In genomic region chr1:244296447-244296846, GRCh38 we compare ENCODE assay signal across 22 cellular contexts.
DNase-seq lines count a peak whose midpoint lies in the region; ATAC-seq, FAIRE-seq and TF ChIP-seq lines count a peak whose summit lies in the region.
"Had no signal": no experiment of that assay in that cellular context is flagged by ENCODE, and none has a peak within 500 bp of the region (broad histone marks: within the 10 kb centered on the region; RNA-seq: fewer than 3 reads in every experiment).

No MANE protein-coding gene starts in this region.

- no peak overlapping the region for H3K4me3 ChIP-seq in K562
- H3K4me3 ChIP-seq: esophagus squamous epithelium, GM12878, GM23248, left ventricle myocardium inferior had no signal

- no peak for TF ChIP-seq RAD21 in K562 (CRISPR knock-in tag; conservative IDR thresholded peaks at IDR 0.05 in 1 of 2, IDR thresholded peaks at IDR 0.05 in 1 of 2)

- no peaks in the 10 kb centered on the region for H3K27me3 Mint-ChIP-seq in natural killer cell (ENCODE audit: low read depth in 2 of 2)
- no peaks in the 10 kb centered on the region for H3K27me3 Mint-ChIP-seq in natural killer cell treated with Interleukin-12 subunit alpha and Interleukin-12 subunit beta and Interleukin-15 and Interleukin-18, amount 100 ng/mL, for 72 hours
- H3K27me3 Mint-ChIP-seq: activated T-cell treated with anti-CD3 and anti-CD28 coated beads, Interleukin-2, amount 50 U/mL, for 24 hours had no signal

- no peaks in the 10 kb centered on the region for H4K20me1 ChIP-seq in K562 (replicated peaks; ENCODE audit: control insufficient read depth, insufficient read depth, low read length)

- peaks cover 21 to 34% of the 10 kb centered on the region in 2 donors for H3K4me1 Mint-ChIP-seq in natural killer cell
- H3K4me1 Mint-ChIP-seq in natural killer cell treated with Interleukin-12 subunit alpha and Interleukin-12 subunit beta and Interleukin-15 and Interleukin-18, amount 100 ng/mL, for 72 hours (ENCODE audit: low read depth in 2 of 2): peaks cover 18 to 45% of the 10 kb centered on the region in 2 donors

- no peak for TF ChIP-seq POLR2A in K562 (conservative IDR thresholded peaks at IDR 0.05)

- no peak overlapping the region for H3K27ac Mint-ChIP-seq in natural killer cell
- H3K27ac Mint-ChIP-seq in natural killer cell treated with Interleukin-12 subunit alpha and Interleukin-12 subunit beta and Interleukin-15 and Interleukin-18, amount 100 ng/mL, for 72 hours: peak overlapping the region in 1 of 2 donors; percentile 20
- H3K27ac Mint-ChIP-seq: activated CD8-positive, alpha-beta T cell treated with anti-CD3 and anti-CD28 coated beads, Interleukin-2, amount 10 ng/mL, durations not matched to agents 7 days and 5 days; activated naive CD4-positive, alpha-beta T cell treated with anti-CD3 and anti-CD28 coated beads for 36 hours; activated T-cell treated with anti-CD3 and anti-CD28 coated beads, Interleukin-2, amount 50 U/mL, for 24 hours had no signal

- no peaks in the 10 kb centered on the region for H3K36me3 Mint-ChIP-seq in natural killer cell
- H3K36me3 Mint-ChIP-seq in natural killer cell treated with Interleukin-12 subunit alpha and Interleukin-12 subunit beta and Interleukin-15 and Interleukin-18, amount 100 ng/mL, for 72 hours: no peaks in the 10 kb centered on the region

- no TSS peak for BruUV-seq in K562 (replicated peaks; lab: Mats Ljungman, UMichigan)

- POLR2A ChIA-PET in K562 (lab: Yijun Ruan, JAX): no interaction called here

- in situ Hi-C loops in K562 (cut with MboI): no loop called here

- H3K27ac ChIP-seq in K562 (ENCODE audit: extremely low read depth, low read depth, low read length): no peak overlapping the region
- H3K27ac ChIP-seq: C4-2B, esophagus squamous epithelium, GM23248, left ventricle myocardium inferior had no signal

- H3K36me3 ChIP-seq in K562 (ENCODE audit: control insufficient read depth, insufficient read depth, low read length): no peaks in the 10 kb centered on the region
- H3K36me3 ChIP-seq: esophagus squamous epithelium, left ventricle myocardium inferior had no signal

- H3K4me1 ChIP-seq in K562 (replicated peaks in 1 of 2; ENCODE audit: control insufficient read depth in 2 of 2, insufficient read depth in 2 of 2, low read length in 2 of 2): peaks cover 11 to 16% of the 10 kb centered on the region in 2 experiments

- 8% methylated on average over 6 of the region's 6 CpGs for WGBS in K562 (ENCODE audit: insufficient coverage, low coverage, missing lambda C conversion rate)

- H3K9me3 ChIP-seq in K562 (replicated peaks; ENCODE audit: control insufficient read depth, insufficient read depth, low read depth, low read length): no peaks in the 10 kb centered on the region
- H3K9me3 ChIP-seq: esophagus squamous epithelium, left ventricle myocardium inferior had no signal

- no peak for TF ChIP-seq CTCF in natural killer cell (IDR thresholded peaks at IDR 0.05)
- no peak for TF ChIP-seq CTCF in K562 (IDR thresholded peaks at IDR 0.05 in 2 of 3, conservative IDR thresholded peaks at IDR 0.05 in 1 of 3; ENCODE audit: insufficient read depth in 2 of 3, low read depth in 1 of 3, low read length in 3 of 3)
- TF ChIP-seq CTCF in GM20000 (IDR thresholded peaks at IDR 0.05; ENCODE audit: extremely low read depth, missing control alignments): no peak

- no peak for DNase-seq in natural killer cell
- no peak for DNase-seq in natural killer cell treated with Interleukin-12 subunit alpha and Interleukin-12 subunit beta and Interleukin-15 and Interleukin-18, amount 100 ng/mL, for 72 hours (ENCODE audit: low spot score)
- peak in 1 of 4 experiments; percentile 50 for DNase-seq in K562 (ENCODE audit: extremely low read depth in 1 of 4, low spot score in 3 of 4)
- DNase-seq in hippocampal formation (lab: John Stamatoyannopoulos, UW): peak; percentile 31 to 46
- no peak for DNase-seq in frontal cortex (ENCODE audit: low spot score in 2 of 2)
- no peak for DNase-seq in NOMO-1 treated with DMSO at 0.1 percent for 48 hours (lab: John Stamatoyannopoulos, UW; ENCODE audit: unreplicated experiment)
- no peak for DNase-seq in EL
- DNase-seq in GM20000 (ENCODE audit: low spot score): no peak
- DNase-seq: activated CD4-positive, CD25-positive, alpha-beta regulatory T cell treated with anti-CD3 and anti-CD28 coated beads, Interleukin-2, amount 50 U/mL, for 72 hours; activated CD8-positive, alpha-beta T cell treated with anti-CD3 and anti-CD28 coated beads, Interleukin-2, amount 10 ng/mL, durations not matched to agents 7 days and 5 days; activated naive CD4-positive, alpha-beta T cell treated with anti-CD3 and anti-CD28 coated beads for 36 hours; activated T-cell treated with anti-CD3 and anti-CD28 coated beads, Interleukin-2, amount 50 U/mL, for 24 hours; effector memory CD4-positive, alpha-beta T cell; esophagus squamous epithelium; glutamatergic neuron; GM23248; left ventricle myocardium inferior; NCI-H1694; right cardiac atrium had no signal

- no peak overlapping the region; a peak in 1 of 4 replicates for H3K9ac ChIP-seq in K562 (ENCODE audit: insufficient read depth in 1 of 2, low read depth in 2 of 2, low read length in 2 of 2)
- H3K9ac ChIP-seq: GM23248 had no signal

- peaks cover 10 to 16% of the 10 kb centered on the region in 2 experiments for H3K27me3 ChIP-seq in K562 (ENCODE audit: control insufficient read depth in 2 of 2, insufficient read depth in 2 of 2, low read length in 2 of 2)
- H3K27me3 ChIP-seq: esophagus squamous epithelium had no signal

- CTCF ChIA-PET in K562 (lab: Yijun Ruan, JAX; ENCODE audit: low intra/inter-chr PET ratio): no interaction called here

- TF ChIP-seq EP300 in K562 (IDR thresholded peaks at IDR 0.05; ENCODE audit: low read length): no peak

- H3K9me1 ChIP-seq in K562 (ENCODE audit: control insufficient read depth, insufficient read depth, low read length): no peaks in the 10 kb centered on the region

- no peaks in the 10 kb centered on the region for H3K79me2 ChIP-seq in K562 (ENCODE audit: control insufficient read depth, insufficient read depth, low read length)

- intact Hi-C loops in natural killer cell (cut with micrococcal nuclease): no loop called here
- intact Hi-C loops in K562 (cut with micrococcal nuclease): no loop called here

- peak overlapping the region; percentile 35 for H2AFZ ChIP-seq in K562 (ENCODE audit: low read depth, low read length)
- H2AFZ ChIP-seq: GM23248 had no signal

- peak overlapping the region; percentile 31 for H3K4me3 Mint-ChIP-seq in natural killer cell
- H3K4me3 Mint-ChIP-seq in natural killer cell treated with Interleukin-12 subunit alpha and Interleukin-12 subunit beta and Interleukin-15 and Interleukin-18, amount 100 ng/mL, for 72 hours: no peak overlapping the region
- H3K4me3 Mint-ChIP-seq: activated CD8-positive, alpha-beta T cell treated with anti-CD3 and anti-CD28 coated beads, Interleukin-2, amount 10 ng/mL, durations not matched to agents 7 days and 5 days; activated naive CD4-positive, alpha-beta T cell treated with anti-CD3 and anti-CD28 coated beads for 36 hours; activated T-cell treated with anti-CD3 and anti-CD28 coated beads, Interleukin-2, amount 50 U/mL, for 24 hours had no signal

- 0 out of 2 replicates have a peak overlapping the region, but pooled peaks have one; percentile 0 for H3K4me2 ChIP-seq in K562 (ENCODE audit: insufficient read depth, low read length)

- ATAC-seq in natural killer cell (no peak), K562 (peak; percentile 18; the same call in 1 of the 3 replicates)
- no peak for ATAC-seq in natural killer cell treated with Interleukin-12 subunit alpha and Interleukin-12 subunit beta and Interleukin-15 and Interleukin-18, amount 100 ng/mL, for 72 hours
- ATAC-seq: activated CD8-positive, alpha-beta T cell treated with anti-CD3 and anti-CD28 coated beads, Interleukin-2, amount 10 ng/mL, durations not matched to agents 7 days and 5 days; GM12878; right cardiac atrium had no signal

- H3K9me3 Mint-ChIP-seq in natural killer cell: no peaks in the 10 kb centered on the region
- H3K9me3 Mint-ChIP-seq in natural killer cell treated with Interleukin-12 subunit alpha and Interleukin-12 subunit beta and Interleukin-15 and Interleukin-18, amount 100 ng/mL, for 72 hours: no peaks in the 10 kb centered on the region
- H3K9me3 Mint-ChIP-seq: activated naive CD4-positive, alpha-beta T cell treated with anti-CD3 and anti-CD28 coated beads for 36 hours; activated T-cell treated with anti-CD3 and anti-CD28 coated beads, Interleukin-2, amount 50 U/mL, for 24 hours had no signal

- FAIRE-seq in K562 (lab: Jason Lieb, UNC) (no peak), frontal cortex (lab: Jason Lieb, UNC) (no peak)
- FAIRE-seq: GM12878, RCC 7860 had no signal

Comparison
In these comparisons a context has a peak if more than half of its experiments do, and no peak if none do; other contexts are left out.
1. DNase-seq: peak in hippocampal formation (2 of 2); none in natural killer cell (single experiment), natural killer cell treated with Interleukin-12 subunit alpha and Interleukin-12 subunit beta and Interleukin-15 and Interleukin-18, amount 100 ng/mL, for 72 hours (single experiment), frontal cortex (0 of 2), NOMO-1 treated with DMSO at 0.1 percent for 48 hours (single experiment), EL (single experiment) and GM20000 (single experiment).